In the genomic region with DNA sequence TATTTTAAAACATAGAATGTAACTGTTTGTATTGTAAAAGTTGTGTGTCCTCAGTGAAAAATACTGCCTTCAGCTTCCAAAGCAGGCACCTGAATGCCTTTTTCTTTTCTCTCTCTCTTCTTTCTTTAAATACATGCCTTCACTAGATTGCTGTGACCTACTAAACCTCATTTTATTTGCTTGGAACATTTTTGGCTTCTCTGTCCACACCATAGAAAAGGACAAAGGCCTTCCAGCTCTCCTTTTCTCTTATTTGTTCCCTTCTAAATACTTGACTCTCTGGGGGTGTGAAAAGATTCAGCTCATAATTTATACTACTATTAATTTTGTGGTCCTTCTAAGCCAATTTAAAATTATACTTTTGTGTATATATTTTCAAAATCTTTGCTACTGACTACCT, we compare ENCODE assay signal across 13 cellular contexts. TPM values are rescaled to one million over a fixed set of nuclear protein-coding genes. Genes with fewer than 3 reads are reported as not detected.
DNase-seq lines count a peak whose midpoint lies in the region; ATAC-seq, FAIRE-seq and TF ChIP-seq lines count a peak whose summit lies in the region.
"Had no signal": no experiment of that assay in that cellular context is flagged by ENCODE, and none has a peak within 500 bp of the region (broad histone marks: within the 10 kb centered on the region; RNA-seq: fewer than 3 reads in every experiment).

No MANE protein-coding gene starts in this region.

- H3K4me3 Mint-ChIP-seq in Calu3 (ENCODE audit: low read depth, unreplicated experiment) = no peak overlapping the region
- H3K4me3 Mint-ChIP-seq: CD4-positive, alpha-beta T cell had no signal

- intact Hi-C loops in Calu3 (cut with micrococcal nuclease; ENCODE audit: unreplicated experiment) = no loop called here

- TF ChIP-seq CTCF in Calu3 (IDR thresholded peaks at IDR 0.05; ENCODE audit: unreplicated experiment) = no peak

- FAIRE-seq in HTR-8/SVneo (lab: Jason Lieb, UNC) = peak; percentile 64
- FAIRE-seq: H1 had no signal

- H3K36me3 Mint-ChIP-seq in Calu3 (ENCODE audit: insufficient read depth, unreplicated experiment) = peaks cover 4% of the 10 kb centered on the region

- BruUV-seq in Calu3 (replicated peaks; lab: Mats Ljungman, UMichigan) = no TSS peak

- CTCF ChIA-PET in Calu3 (lab: Charles Lee) = no interaction called here

- H3K27ac Mint-ChIP-seq in Calu3 (ENCODE audit: unreplicated experiment) = peak overlapping the region; percentile 43
- H3K27ac Mint-ChIP-seq: CD4-positive, alpha-beta T cell had no signal

- ATAC-seq in left lobe of liver = peak; percentile 72

- no peak for DNase-seq in Calu3
- no peak for DNase-seq in HTR-8/SVneo (ENCODE audit: insufficient read length, low spot score)
- no peak for DNase-seq in left lobe of liver (ENCODE audit: low spot score)
- no peak for DNase-seq in stimulated activated CD4-positive, alpha-beta T cell treated with anti-CD3 and anti-CD28 coated beads, Interleukin-15, amount 100 ng/mL, for 24 hours
- DNase-seq in NCI-H1417 (lab: John Stamatoyannopoulos, UW) = no peak
- no peak for DNase-seq in NCI-H2171 (lab: John Stamatoyannopoulos, UW)
- DNase-seq: BE2C; C1 segment of cervical spinal cord; Caco-2; CD4-positive, alpha-beta T cell; DMS79 treated with DMSO at 0.1 percent for 48 hours; GF-D8 had no signal

- H3K4me1 Mint-ChIP-seq in Calu3 (ENCODE audit: low read depth, unreplicated experiment) = no peaks in the 10 kb centered on the region

- H3K9me3 Mint-ChIP-seq in Calu3 (ENCODE audit: low read depth, unreplicated experiment) = no peaks in the 10 kb centered on the region
- H3K9me3 Mint-ChIP-seq: CD4-positive, alpha-beta T cell had no signal

- no peaks in the 10 kb centered on the region for H3K27me3 Mint-ChIP-seq in Calu3 (ENCODE audit: unreplicated experiment)
- H3K27me3 Mint-ChIP-seq: CD4-positive, alpha-beta T cell had no signal

RNA-seq across cellular contexts. Expression of gene PPM1A, which starts 38.4 kb away (rescaled TPM):
- total RNA-seq in Calu3 (2022) (38.9 and 40.0 TPM in 2 replicates), left lobe of liver (43.7 TPM)
